2 cellular contexts compared by ENCODE assay signal in genomic region chr9:130886981-130887380, GRCh38.
A peak's percentile ranks its signal among the peaks of the same experiment; 100 is the strongest.
TF ChIP-seq lines count a peak whose summit lies in the region.

No MANE protein-coding gene starts in this region.

TF ChIP-seq in IMR-90, 13 proteins besides CTCF, POLR2A, EP300 and RAD21:
- TF ChIP-seq SMC3 (IDR thresholded peaks at IDR 0.05; ENCODE audit: low read depth, low read length), result no peak
- no peak for TF ChIP-seq ELK1 (IDR thresholded peaks at IDR 0.05; ENCODE audit: borderline replicate concordance, low read depth, low read length)

TF ChIP-seq in K562, 482 proteins besides CTCF, POLR2A, EP300 and RAD21:
- TF ChIP-seq KHSRP (IDR thresholded peaks at IDR 0.05), result no peak
- no peak for TF ChIP-seq HNRNPK (IDR thresholded peaks at IDR 0.05; ENCODE audit: low read depth, low read length, poor library complexity, severe bottlenecking)
- TF ChIP-seq ZNF780A (CRISPR knock-in tag; IDR thresholded peaks at IDR 0.05), result no peak
- TF ChIP-seq ATF3 (IDR thresholded peaks at IDR 0.05), result no peak
- 0 out of 2 replicates have a peak, but pooled peaks have one; percentile 3 for TF ChIP-seq ATF3 (CRISPR knock-in tag; conservative IDR thresholded peaks at IDR 0.05)
